13 cellular contexts compared by ENCODE assay signal in the genomic region with DNA sequence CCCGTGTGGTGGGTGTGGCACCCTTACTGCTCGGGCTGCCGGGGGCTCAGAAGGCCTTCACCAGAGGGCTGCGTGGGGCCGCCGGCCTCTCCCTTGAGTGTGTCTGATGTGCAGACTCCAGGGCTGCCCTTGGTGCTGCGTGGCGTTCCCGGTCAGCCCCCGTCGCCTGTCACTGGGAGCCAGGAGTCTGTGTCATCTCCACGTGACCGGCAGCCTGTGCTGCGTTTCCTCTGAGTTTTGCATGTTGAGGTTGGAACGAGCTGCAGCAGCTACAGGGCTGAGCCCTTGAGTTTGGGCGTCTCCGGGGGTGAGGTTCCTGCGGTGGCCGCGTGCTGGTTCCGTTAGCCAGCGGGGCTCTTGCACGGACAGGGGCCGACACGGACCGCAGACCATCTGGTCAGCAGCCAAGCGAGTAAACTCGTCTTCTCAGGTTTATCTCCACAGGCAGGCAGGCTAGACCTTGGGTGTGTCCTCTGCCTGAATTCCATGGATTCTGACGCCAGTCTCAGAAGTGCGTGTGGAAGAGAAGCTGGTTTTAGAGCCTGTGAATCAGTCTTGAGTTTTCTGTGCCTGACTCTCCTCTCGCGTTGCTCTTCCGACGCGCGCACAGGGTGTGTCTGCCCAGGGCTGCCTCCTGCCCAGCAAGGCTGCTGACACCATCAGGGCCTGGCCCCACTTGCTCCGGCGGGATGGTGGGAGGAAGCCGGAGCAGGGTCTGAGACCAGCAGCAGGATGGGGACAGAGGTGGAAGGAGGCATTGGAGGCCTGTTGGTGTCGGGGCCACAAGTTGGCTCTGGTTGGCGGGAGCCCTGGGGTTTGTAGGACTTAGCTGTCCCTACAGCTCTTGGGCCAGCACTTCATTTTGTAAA. TPM values are rescaled to one million over a fixed set of nuclear protein-coding genes. Genes with fewer than 3 reads are reported as not detected.
A peak's percentile ranks its signal among the peaks of the same experiment; 100 is the strongest.
DNase-seq lines count a peak whose midpoint lies in the region; ATAC-seq and TF ChIP-seq lines count a peak whose summit lies in the region.
"Had no signal": no experiment of that assay in that cellular context is flagged by ENCODE, and none has a peak within 500 bp of the region (broad histone marks: within the 10 kb centered on the region; RNA-seq: fewer than 3 reads in every experiment).

No MANE protein-coding gene starts in this region.

- TF ChIP-seq CTCF in heart right ventricle (IDR thresholded peaks at IDR 0.05) (no peak), breast epithelium (IDR thresholded peaks at IDR 0.05) (no peak), A673 (conservative IDR thresholded peaks at IDR 0.05; ENCODE audit: low read depth, low read length) (no peak)

- H3K4me3 ChIP-seq in heart right ventricle (peak overlapping the region in 9 of 10 donors; percentile 13 to 49 (median 39)), breast epithelium (no peak overlapping the region), A673 (ENCODE audit: low read depth, low read length, poor library complexity, severe bottlenecking) (no peak overlapping the region)
- H3K4me3 ChIP-seq: gastroesophageal sphincter, tibial nerve had no signal

- 47 to 51% methylated on average over 41 of the region's 41 CpGs for WGBS in heart right ventricle, 2 donors

- POLR2A ChIA-PET in A673 (lab: Charles Lee; ENCODE audit: low non-redundant PET) = no interaction called here

- H3K27ac ChIP-seq in heart right ventricle (peak overlapping the region; percentile 38 to 89 (median 76)), breast epithelium (no peak overlapping the region), A673 (ENCODE audit: low read depth, low read length, poor library complexity, severe bottlenecking) (no peak overlapping the region)
- H3K27ac ChIP-seq: gastroesophageal sphincter had no signal

- ATAC-seq in heart right ventricle = peak; percentile 69 to 84 (median 78)
- ATAC-seq in sciatic nerve = peak; percentile 50
- ATAC-seq: activated CD8-positive, alpha-beta T cell treated with anti-CD3 and anti-CD28 coated beads for 36 hours; gastroesophageal sphincter had no signal

- H3K9me3 ChIP-seq in heart right ventricle (no peaks in the 10 kb centered on the region), breast epithelium (no peaks in the 10 kb centered on the region), A673 (ENCODE audit: low read depth, low read length, poor library complexity, severe bottlenecking) (no peaks in the 10 kb centered on the region)
- H3K9me3 ChIP-seq: gastroesophageal sphincter, tibial nerve had no signal

- peaks cover 5 to 32% (median 22%) of the 10 kb centered on the region in 9 donors for H3K4me1 ChIP-seq in heart right ventricle
- H3K4me1 ChIP-seq in breast epithelium = no peaks in the 10 kb centered on the region
- no peaks in the 10 kb centered on the region for H3K4me1 ChIP-seq in A673 (ENCODE audit: insufficient read depth, low read length, poor library complexity, severe bottlenecking)
- H3K4me1 ChIP-seq: gastroesophageal sphincter had no signal

- H3K36me3 ChIP-seq in heart right ventricle = peaks cover 0 to 46% (median 10%) of the 10 kb centered on the region in 9 donors
- no peaks in the 10 kb centered on the region for H3K36me3 ChIP-seq in breast epithelium
- H3K36me3 ChIP-seq in A673 (ENCODE audit: insufficient read depth, low read length, poor library complexity, severe bottlenecking) = no peaks in the 10 kb centered on the region

- BruUV-seq in A673 (replicated peaks; lab: Mats Ljungman, UMichigan) = no TSS peak

- intact Hi-C loops in heart right ventricle (cut with DNase I) (no loop called here), sciatic nerve (cut with DNase I) (no loop called here), breast epithelium (cut with DNase I; ENCODE audit: low total_unique reads) (no loop called here), A673 (cut with micrococcal nuclease; ENCODE audit: unreplicated experiment) (no loop called here)

- H3K27me3 ChIP-seq in heart right ventricle (no peaks in the 10 kb centered on the region), breast epithelium (no peaks in the 10 kb centered on the region), A673 (replicated peaks; ENCODE audit: insufficient read depth, low read depth, low read length, poor library complexity) (no peaks in the 10 kb centered on the region)
- H3K27me3 ChIP-seq: gastroesophageal sphincter, tibial nerve had no signal

- DNase-seq in SW480 (ENCODE audit: low spot score) = peak; percentile 80
- peak; percentile 47 to 54 for DNase-seq in heart right ventricle
- DNase-seq in sciatic nerve (ENCODE audit: low spot score) = no peak
- no peak for DNase-seq in breast epithelium (ENCODE audit: low spot score in 2 of 2)
- DNase-seq in NCI-H82 treated with DMSO at 0.1 percent for 48 hours (lab: John Stamatoyannopoulos, UW; ENCODE audit: unreplicated experiment) = no peak
- DNase-seq in A673 (ENCODE audit: low spot score) = no peak
- DNase-seq: activated CD8-positive, alpha-beta T cell treated with anti-CD3 and anti-CD28 coated beads for 36 hours; CD4-positive, alpha-beta T cell; dermis blood vessel endothelial cell; midbrain; retina had no signal

- TF ChIP-seq POLR2A in breast epithelium (IDR thresholded peaks at IDR 0.05) = no peak

- CTCF ChIA-PET in A673 (lab: Charles Lee) = no interaction called here

RNA-seq across cellular contexts. Expression of a gene that starts 10.5 kb away (rescaled TPM):
- 10 to 100 TPM; 16.7 to 37.9 (median 24.8) TPM for total RNA-seq in heart right ventricle
- 10 to 100 TPM; 31.4 to 55.5 TPM for polyA plus RNA-seq in heart right ventricle
- total RNA-seq in sciatic nerve = 33.1 TPM
- 10 to 100 TPM; 23.8 to 53.7 (median 33.1) TPM for total RNA-seq in breast epithelium
- 33.5 and 37.6 TPM in 2 replicates for total RNA-seq in A673 (2021)

RNA-seq across cellular contexts. Expression of a gene that starts 18.8 kb away (rescaled TPM):
- 1 to 10 TPM in 1 of 10 donors, under 1 TPM in 5, not detected in 4; 0.05 to 2.3 (median 0.19) TPM for total RNA-seq in heart right ventricle
- polyA plus RNA-seq in heart right ventricle = under 1 TPM; 0.13 to 0.37 TPM
- 0.98 TPM for total RNA-seq in sciatic nerve
- total RNA-seq in breast epithelium = 10 to 100 TPM in 1 of 3 donors, 1 to 10 TPM in 1, under 1 TPM in 1; 0.32 to 14.2 (median 9.8) TPM
- total RNA-seq in A673 (2021) = 0.26 TPM in 1 of 2 replicates, not detected in the other

RNA-seq across cellular contexts. Expression of a gene that starts 45.8 kb away (rescaled TPM):
- total RNA-seq in heart right ventricle = 10 to 100 TPM; 20.4 to 52.4 (median 30.0) TPM
- polyA plus RNA-seq in heart right ventricle = 100 to 1,000 TPM in 1 of 2 donors, 10 to 100 TPM in 1; 56.0 to 187 TPM
- 51.6 TPM for total RNA-seq in sciatic nerve
- 10 to 100 TPM; 37.3 to 49.8 (median 46.5) TPM for total RNA-seq in breast epithelium
- total RNA-seq in A673 (2021) = 16.6 and 17.6 TPM in 2 replicates

RNA-seq across cellular contexts. Expression of a gene that starts 46.5 kb away (rescaled TPM):
- total RNA-seq in heart right ventricle = 100 to 1,000 TPM; 118 to 221 (median 153) TPM
- polyA plus RNA-seq in heart right ventricle = 100 to 1,000 TPM in 1 of 2 donors, 10 to 100 TPM in 1; 37.4 to 189 TPM
- total RNA-seq in sciatic nerve = 134 TPM
- total RNA-seq in breast epithelium = 100 to 1,000 TPM; 139 to 249 (median 209) TPM
- 94.6 and 95.4 TPM in 2 replicates for total RNA-seq in A673 (2021)

Comparison
In these comparisons a context has a peak if more than half of its experiments do, and no peak if none do; other contexts are left out.
1. DNase-seq: peak in SW480 (single experiment) and heart right ventricle (2 of 2); none in sciatic nerve (single experiment), breast epithelium (0 of 2), NCI-H82 treated with DMSO at 0.1 percent for 48 hours (single experiment) and A673 (single experiment).
2. H3K27ac ChIP-seq: peak in heart right ventricle (10 of 10); none in breast epithelium (0 of 2) and A673 (single experiment).
3. H3K4me3 ChIP-seq: peak in heart right ventricle (9 of 10); none in breast epithelium (0 of 3) and A673 (single experiment).